12 cellular contexts compared by ENCODE assay signal in genomic region chr2:109172556-109173105, GRCh38. TPM values are rescaled to one million over a fixed set of nuclear protein-coding genes. Genes with fewer than 3 reads are reported as not detected.
DNase-seq lines count a peak whose midpoint lies in the region; ATAC-seq and TF ChIP-seq lines count a peak whose summit lies in the region.
"Had no signal": no experiment of that assay in that cellular context is flagged by ENCODE, and none has a peak within 500 bp of the region (broad histone marks: within the 10 kb centered on the region; RNA-seq: fewer than 3 reads in every experiment).

No MANE protein-coding gene starts in this region.

- H3K9ac ChIP-seq in rectal smooth muscle tissue (ENCODE audit: low read length): no peak overlapping the region

- ATAC-seq in GM19455 (IDR thresholded peaks at IDR 0.05; ENCODE audit: unreplicated experiment): no peak
- ATAC-seq: activated CD8-positive, alpha-beta T cell treated with anti-CD3 and anti-CD28 coated beads for 36 hours had no signal

- H3K4me1 ChIP-seq in rectal smooth muscle tissue (ENCODE audit: control insufficient read depth, insufficient read depth, low read length): peaks cover 46% of the 10 kb centered on the region
- no peaks in the 10 kb centered on the region for H3K4me1 ChIP-seq in BE2C
- H3K4me1 ChIP-seq: HAP-1 had no signal

- H3K4me3 ChIP-seq in AG10803 (ENCODE audit: low read length) (no peak overlapping the region; the same call in 1 of the 2 replicates), WI38 (ENCODE audit: low read depth, low read length) (peak overlapping the region; percentile 45), fibroblast of villous mesenchyme (ENCODE audit: low read depth, low read length) (peak overlapping the region; percentile 28), rectal smooth muscle tissue (ENCODE audit: low read length) (no peak overlapping the region), BE2C (ENCODE audit: low read depth, low read length) (no peak overlapping the region)
- H3K4me3 ChIP-seq: HAP-1 had no signal

- no peaks in the 10 kb centered on the region for H3K9me3 ChIP-seq in BE2C
- H3K9me3 ChIP-seq: HAP-1 had no signal

- H3K27ac ChIP-seq in rectal smooth muscle tissue (ENCODE audit: low read depth, low read length): peak overlapping the region; percentile 90

- H3K27me3 ChIP-seq in rectal smooth muscle tissue (ENCODE audit: control insufficient read depth, insufficient read depth, low read length) (no peaks in the 10 kb centered on the region), BE2C (0 out of 2 replicates have a peak, but pooled peaks cover 3% of the 10 kb centered on the region)

- in situ Hi-C loops in GM13976 (cut with MboI; ENCODE audit: low sequenced_read_pairs, unreplicated experiment): no loop called here

- H3K36me3 ChIP-seq in rectal smooth muscle tissue (ENCODE audit: control insufficient read depth, insufficient read depth, low read length) (no peaks in the 10 kb centered on the region), BE2C (no peaks in the 10 kb centered on the region)
- H3K36me3 ChIP-seq: HAP-1 had no signal

- peak; percentile 29 for DNase-seq in AG10803 (ENCODE audit: low read depth)
- peak; percentile 51 for DNase-seq in fibroblast of villous mesenchyme (ENCODE audit: low read depth)
- no peak for DNase-seq in GM13976 (ENCODE audit: low spot score)
- no peak for DNase-seq in BE2C
- no peak for DNase-seq in activated CD4-positive, alpha-beta T cell treated with anti-CD3 and anti-CD28 coated beads, Interleukin-2, amount 50 U/mL, for 48 hours
- DNase-seq: activated CD8-positive, alpha-beta T cell treated with anti-CD3 and anti-CD28 coated beads for 36 hours; activated naive CD4-positive, alpha-beta T cell treated with anti-CD3 and anti-CD28 coated beads, Interleukin-2, amount 10 ng/mL, durations not matched to agents 7 days and 5 days; MV-4-11 had no signal

- TF ChIP-seq CTCF in AG10803 (conservative IDR thresholded peaks at IDR 0.05; ENCODE audit: low read length) (no peak), WI38 (IDR thresholded peaks at IDR 0.05; ENCODE audit: low read depth, low read length) (no peak), fibroblast of villous mesenchyme (IDR thresholded peaks at IDR 0.05; ENCODE audit: insufficient read depth, low read depth, low read length) (no peak), GM13976 (IDR thresholded peaks at IDR 0.05; ENCODE audit: borderline replicate concordance, control extremely low read depth, extremely low read depth, insufficient read depth, missing control alignments) (no peak), BE2C (IDR thresholded peaks at IDR 0.05; ENCODE audit: low read depth, low read length) (no peak)

RNA-seq across cellular contexts. Expression of gene SH3RF3, which starts 43.6 kb away (rescaled TPM):
- 11.9 and 13.4 TPM in 2 replicates for total RNA-seq in fibroblast of villous mesenchyme
- not detected for polyA plus RNA-seq in BE2C (2012; ENCODE audit: insufficient read depth, insufficient read length, low read depth)

Comparison
In these comparisons a context has a peak if more than half of its experiments do, and no peak if none do; other contexts are left out.
1. DNase-seq: peak in AG10803 (single experiment) and fibroblast of villous mesenchyme (single experiment); none in GM13976 (single experiment), BE2C (single experiment) and activated CD4-positive, alpha-beta T cell treated with anti-CD3 and anti-CD28 coated beads, Interleukin-2, amount 50 U/mL, for 48 hours (0 of 2).
2. H3K4me3 ChIP-seq: peak in WI38 (single experiment) and fibroblast of villous mesenchyme (single experiment); none in AG10803 (single experiment), rectal smooth muscle tissue (single experiment) and BE2C (single experiment).